In genomic region chr2:55111570-55112228, GRCh38 we compare ENCODE assay signal across 1 cellular context.
TF ChIP-seq lines count a peak whose summit lies in the region.

No MANE protein-coding gene starts in this region.

TF ChIP-seq in HepG2, 621 proteins besides CTCF, POLR2A, EP300 and RAD21 (continued from another document and continues in another):
- TF ChIP-seq, protein P1, sequence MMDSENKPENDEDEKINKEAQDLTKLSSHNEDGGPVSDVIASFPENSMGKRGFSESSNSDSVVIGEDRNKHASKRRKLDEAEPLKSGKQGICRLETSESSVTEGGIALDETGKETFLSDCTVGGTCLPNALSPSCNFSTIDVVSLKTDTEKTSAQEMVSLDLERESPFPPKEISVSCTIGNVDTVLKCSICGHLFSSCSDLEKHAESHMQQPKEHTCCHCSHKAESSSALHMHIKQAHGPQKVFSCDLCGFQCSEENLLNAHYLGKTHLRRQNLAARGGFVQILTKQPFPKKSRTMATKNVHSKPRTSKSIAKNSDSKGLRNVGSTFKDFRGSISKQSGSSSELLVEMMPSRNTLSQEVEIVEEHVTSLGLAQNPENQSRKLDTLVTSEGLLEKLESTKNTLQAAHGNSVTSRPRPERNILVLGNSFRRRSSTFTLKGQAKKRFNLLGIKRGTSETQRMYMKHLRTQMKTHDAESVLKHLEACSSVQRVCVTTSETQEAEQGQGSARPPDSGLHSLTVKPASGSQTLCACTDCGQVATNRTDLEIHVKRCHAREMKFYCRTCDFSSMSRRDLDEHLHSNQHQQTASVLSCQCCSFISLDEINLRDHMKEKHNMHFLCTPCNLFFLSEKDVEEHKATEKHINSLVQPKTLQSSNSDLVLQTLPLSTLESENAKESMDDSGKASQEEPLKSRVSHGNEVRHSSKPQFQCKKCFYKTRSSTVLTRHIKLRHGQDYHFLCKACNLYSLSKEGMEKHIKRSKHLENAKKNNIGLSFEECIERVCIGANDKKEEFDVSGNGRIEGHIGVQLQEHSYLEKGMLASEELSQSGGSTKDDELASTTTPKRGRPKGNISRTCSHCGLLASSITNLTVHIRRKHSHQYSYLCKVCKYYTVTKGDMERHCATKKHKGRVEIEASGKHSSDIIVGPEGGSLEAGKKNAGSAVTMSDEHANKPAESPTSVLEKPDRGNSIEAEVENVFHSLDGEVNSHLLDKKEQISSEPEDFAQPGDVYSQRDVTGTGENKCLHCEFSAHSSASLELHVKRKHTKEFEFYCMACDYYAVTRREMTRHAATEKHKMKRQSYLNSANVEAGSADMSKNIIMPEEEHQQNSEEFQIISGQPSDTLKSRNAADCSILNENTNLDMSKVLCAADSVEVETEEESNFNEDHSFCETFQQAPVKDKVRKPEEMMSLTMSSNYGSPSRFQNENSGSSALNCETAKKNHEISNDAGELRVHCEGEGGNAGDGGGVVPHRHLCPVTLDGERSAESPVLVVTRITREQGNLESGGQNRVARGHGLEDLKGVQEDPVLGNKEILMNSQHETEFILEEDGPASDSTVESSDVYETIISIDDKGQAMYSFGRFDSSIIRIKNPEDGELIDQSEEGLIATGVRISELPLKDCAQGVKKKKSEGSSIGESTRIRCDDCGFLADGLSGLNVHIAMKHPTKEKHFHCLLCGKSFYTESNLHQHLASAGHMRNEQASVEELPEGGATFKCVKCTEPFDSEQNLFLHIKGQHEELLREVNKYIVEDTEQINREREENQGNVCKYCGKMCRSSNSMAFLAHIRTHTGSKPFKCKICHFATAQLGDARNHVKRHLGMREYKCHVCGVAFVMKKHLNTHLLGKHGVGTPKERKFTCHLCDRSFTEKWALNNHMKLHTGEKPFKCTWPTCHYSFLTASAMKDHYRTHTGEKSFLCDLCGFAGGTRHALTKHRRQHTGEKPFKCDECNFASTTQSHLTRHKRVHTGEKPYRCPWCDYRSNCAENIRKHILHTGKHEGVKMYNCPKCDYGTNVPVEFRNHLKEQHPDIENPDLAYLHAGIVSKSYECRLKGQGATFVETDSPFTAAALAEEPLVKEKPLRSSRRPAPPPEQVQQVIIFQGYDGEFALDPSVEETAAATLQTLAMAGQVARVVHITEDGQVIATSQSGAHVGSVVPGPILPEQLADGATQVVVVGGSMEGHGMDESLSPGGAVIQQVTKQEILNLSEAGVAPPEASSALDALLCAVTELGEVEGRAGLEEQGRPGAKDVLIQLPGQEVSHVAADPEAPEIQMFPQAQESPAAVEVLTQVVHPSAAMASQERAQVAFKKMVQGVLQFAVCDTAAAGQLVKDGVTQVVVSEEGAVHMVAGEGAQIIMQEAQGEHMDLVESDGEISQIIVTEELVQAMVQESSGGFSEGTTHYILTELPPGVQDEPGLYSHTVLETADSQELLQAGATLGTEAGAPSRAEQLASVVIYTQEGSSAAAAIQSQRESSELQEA (CRISPR knock-in tag; IDR thresholded peaks at IDR 0.05; ENCODE audit: not compliant biosample characterization) = no peak
- TF ChIP-seq ZGPAT (CRISPR knock-in tag; IDR thresholded peaks at IDR 0.05) (peak; percentile 48; the same call in 1 of the 2 replicates), XRCC5 (optimal IDR thresholded peaks at IDR 0.05; ENCODE audit: low read length) (peak; percentile 47), ZNF33A (CRISPR knock-in tag; IDR thresholded peaks at IDR 0.05; ENCODE audit: borderline replicate concordance) (no peak), ZNF382 (CRISPR knock-in tag; IDR thresholded peaks at IDR 0.05; ENCODE audit: borderline replicate concordance) (peak; percentile 67; the same call in 1 of the 2 replicates), ZFP41 (CRISPR knock-in tag; IDR thresholded peaks at IDR 0.05; ENCODE audit: borderline replicate concordance) (0 out of 2 replicates have a peak, but pooled peaks have one; percentile 15), KDM2A (CRISPR knock-in tag; IDR thresholded peaks at IDR 0.05; ENCODE audit: borderline replicate concordance, low read depth) (peak; percentile 16; the same call in 1 of the 2 replicates), ZFX (CRISPR knock-in tag; IDR thresholded peaks at IDR 0.05; ENCODE audit: low read depth) (peak; percentile 68; the same call in 1 of the 2 replicates), ZNF781 (CRISPR knock-in tag; IDR thresholded peaks at IDR 0.05; ENCODE audit: borderline replicate concordance, not compliant biosample characterization) (peak; percentile 43), SALL1 (CRISPR knock-in tag; IDR thresholded peaks at IDR 0.05) (peak; percentile 55), GFI1 (CRISPR knock-in tag; IDR thresholded peaks at IDR 0.05; ENCODE audit: borderline replicate concordance) (0 out of 2 replicates have a peak, but pooled peaks have one; percentile 43), CEBPB (IDR thresholded peaks at IDR 0.05; ENCODE audit: borderline replicate concordance, low read depth, low read length) (peak; percentile 62), ARID5B (CRISPR knock-in tag; IDR thresholded peaks at IDR 0.05) (peak; percentile 64), ZBTB7B (CRISPR knock-in tag; IDR thresholded peaks at IDR 0.05) (peak; percentile 55; the same call in 1 of the 2 replicates), RXRB (CRISPR knock-in tag; IDR thresholded peaks at IDR 0.05; ENCODE audit: borderline replicate concordance) (0 out of 2 replicates have a peak, but pooled peaks have one; percentile 18), NFE2 (CRISPR knock-in tag; IDR thresholded peaks at IDR 0.05) (peak; percentile 90; the same call in 1 of the 2 replicates), ZMAT3 (CRISPR knock-in tag; conservative IDR thresholded peaks at IDR 0.05) (peak; percentile 43; the same call in 1 of the 2 replicates), SAFB2 (CRISPR knock-in tag; IDR thresholded peaks at IDR 0.05; ENCODE audit: borderline replicate concordance, low read depth) (0 out of 2 replicates have a peak, but pooled peaks have one; percentile 49), HMG20A (CRISPR knock-in tag; IDR thresholded peaks at IDR 0.05; ENCODE audit: borderline replicate concordance) (peak; percentile 42; the same call in 1 of the 2 replicates), CEBPG (CRISPR knock-in tag; IDR thresholded peaks at IDR 0.05) (peak; percentile 50), FOSL1 (CRISPR knock-in tag; IDR thresholded peaks at IDR 0.05; ENCODE audit: borderline replicate concordance) (peak; percentile 56; the same call in 1 of the 2 replicates), ZNF780A (CRISPR knock-in tag; IDR thresholded peaks at IDR 0.05) (no peak), CBX5 (CRISPR knock-in tag; IDR thresholded peaks at IDR 0.05; ENCODE audit: borderline replicate concordance) (peak; percentile 49; the same call in 1 of the 2 replicates)
- TF ChIP-seq, protein P2, sequence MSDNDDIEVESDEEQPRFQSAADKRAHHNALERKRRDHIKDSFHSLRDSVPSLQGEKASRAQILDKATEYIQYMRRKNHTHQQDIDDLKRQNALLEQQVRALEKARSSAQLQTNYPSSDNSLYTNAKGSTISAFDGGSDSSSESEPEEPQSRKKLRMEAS (IDR thresholded peaks at IDR 0.05) = no peak
- TF ChIP-seq, protein P3, sequence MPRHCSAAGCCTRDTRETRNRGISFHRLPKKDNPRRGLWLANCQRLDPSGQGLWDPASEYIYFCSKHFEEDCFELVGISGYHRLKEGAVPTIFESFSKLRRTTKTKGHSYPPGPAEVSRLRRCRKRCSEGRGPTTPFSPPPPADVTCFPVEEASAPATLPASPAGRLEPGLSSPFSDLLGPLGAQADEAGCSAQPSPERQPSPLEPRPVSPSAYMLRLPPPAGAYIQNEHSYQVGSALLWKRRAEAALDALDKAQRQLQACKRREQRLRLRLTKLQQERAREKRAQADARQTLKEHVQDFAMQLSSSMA (CRISPR knock-in tag; IDR thresholded peaks at IDR 0.05) = 0 out of 2 replicates have a peak, but pooled peaks have one; percentile 60
- TF ChIP-seq, protein P4, sequence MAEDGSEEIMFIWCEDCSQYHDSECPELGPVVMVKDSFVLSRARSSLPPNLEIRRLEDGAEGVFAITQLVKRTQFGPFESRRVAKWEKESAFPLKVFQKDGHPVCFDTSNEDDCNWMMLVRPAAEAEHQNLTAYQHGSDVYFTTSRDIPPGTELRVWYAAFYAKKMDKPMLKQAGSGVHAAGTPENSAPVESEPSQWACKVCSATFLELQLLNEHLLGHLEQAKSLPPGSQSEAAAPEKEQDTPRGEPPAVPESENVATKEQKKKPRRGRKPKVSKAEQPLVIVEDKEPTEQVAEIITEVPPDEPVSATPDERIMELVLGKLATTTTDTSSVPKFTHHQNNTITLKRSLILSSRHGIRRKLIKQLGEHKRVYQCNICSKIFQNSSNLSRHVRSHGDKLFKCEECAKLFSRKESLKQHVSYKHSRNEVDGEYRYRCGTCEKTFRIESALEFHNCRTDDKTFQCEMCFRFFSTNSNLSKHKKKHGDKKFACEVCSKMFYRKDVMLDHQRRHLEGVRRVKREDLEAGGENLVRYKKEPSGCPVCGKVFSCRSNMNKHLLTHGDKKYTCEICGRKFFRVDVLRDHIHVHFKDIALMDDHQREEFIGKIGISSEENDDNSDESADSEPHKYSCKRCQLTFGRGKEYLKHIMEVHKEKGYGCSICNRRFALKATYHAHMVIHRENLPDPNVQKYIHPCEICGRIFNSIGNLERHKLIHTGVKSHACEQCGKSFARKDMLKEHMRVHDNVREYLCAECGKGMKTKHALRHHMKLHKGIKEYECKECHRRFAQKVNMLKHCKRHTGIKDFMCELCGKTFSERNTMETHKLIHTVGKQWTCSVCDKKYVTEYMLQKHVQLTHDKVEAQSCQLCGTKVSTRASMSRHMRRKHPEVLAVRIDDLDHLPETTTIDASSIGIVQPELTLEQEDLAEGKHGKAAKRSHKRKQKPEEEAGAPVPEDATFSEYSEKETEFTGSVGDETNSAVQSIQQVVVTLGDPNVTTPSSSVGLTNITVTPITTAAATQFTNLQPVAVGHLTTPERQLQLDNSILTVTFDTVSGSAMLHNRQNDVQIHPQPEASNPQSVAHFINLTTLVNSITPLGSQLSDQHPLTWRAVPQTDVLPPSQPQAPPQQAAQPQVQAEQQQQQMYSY (CRISPR knock-in tag; IDR thresholded peaks at IDR 0.05) = no peak
- TF ChIP-seq, protein P5, sequence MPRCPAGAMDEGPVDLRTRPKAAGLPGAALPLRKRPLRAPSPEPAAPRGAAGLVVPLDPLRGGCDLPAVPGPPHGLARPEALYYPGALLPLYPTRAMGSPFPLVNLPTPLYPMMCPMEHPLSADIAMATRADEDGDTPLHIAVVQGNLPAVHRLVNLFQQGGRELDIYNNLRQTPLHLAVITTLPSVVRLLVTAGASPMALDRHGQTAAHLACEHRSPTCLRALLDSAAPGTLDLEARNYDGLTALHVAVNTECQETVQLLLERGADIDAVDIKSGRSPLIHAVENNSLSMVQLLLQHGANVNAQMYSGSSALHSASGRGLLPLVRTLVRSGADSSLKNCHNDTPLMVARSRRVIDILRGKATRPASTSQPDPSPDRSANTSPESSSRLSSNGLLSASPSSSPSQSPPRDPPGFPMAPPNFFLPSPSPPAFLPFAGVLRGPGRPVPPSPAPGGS (CRISPR knock-in tag; IDR thresholded peaks at IDR 0.05) = no peak
- TF ChIP-seq, protein P6, sequence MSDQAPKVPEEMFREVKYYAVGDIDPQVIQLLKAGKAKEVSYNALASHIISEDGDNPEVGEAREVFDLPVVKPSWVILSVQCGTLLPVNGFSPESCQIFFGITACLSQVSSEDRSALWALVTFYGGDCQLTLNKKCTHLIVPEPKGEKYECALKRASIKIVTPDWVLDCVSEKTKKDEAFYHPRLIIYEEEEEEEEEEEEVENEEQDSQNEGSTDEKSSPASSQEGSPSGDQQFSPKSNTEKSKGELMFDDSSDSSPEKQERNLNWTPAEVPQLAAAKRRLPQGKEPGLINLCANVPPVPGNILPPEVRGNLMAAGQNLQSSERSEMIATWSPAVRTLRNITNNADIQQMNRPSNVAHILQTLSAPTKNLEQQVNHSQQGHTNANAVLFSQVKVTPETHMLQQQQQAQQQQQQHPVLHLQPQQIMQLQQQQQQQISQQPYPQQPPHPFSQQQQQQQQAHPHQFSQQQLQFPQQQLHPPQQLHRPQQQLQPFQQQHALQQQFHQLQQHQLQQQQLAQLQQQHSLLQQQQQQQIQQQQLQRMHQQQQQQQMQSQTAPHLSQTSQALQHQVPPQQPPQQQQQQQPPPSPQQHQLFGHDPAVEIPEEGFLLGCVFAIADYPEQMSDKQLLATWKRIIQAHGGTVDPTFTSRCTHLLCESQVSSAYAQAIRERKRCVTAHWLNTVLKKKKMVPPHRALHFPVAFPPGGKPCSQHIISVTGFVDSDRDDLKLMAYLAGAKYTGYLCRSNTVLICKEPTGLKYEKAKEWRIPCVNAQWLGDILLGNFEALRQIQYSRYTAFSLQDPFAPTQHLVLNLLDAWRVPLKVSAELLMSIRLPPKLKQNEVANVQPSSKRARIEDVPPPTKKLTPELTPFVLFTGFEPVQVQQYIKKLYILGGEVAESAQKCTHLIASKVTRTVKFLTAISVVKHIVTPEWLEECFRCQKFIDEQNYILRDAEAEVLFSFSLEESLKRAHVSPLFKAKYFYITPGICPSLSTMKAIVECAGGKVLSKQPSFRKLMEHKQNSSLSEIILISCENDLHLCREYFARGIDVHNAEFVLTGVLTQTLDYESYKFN (CRISPR knock-in tag; conservative IDR thresholded peaks at IDR 0.05) = 0 out of 2 replicates have a peak, but pooled peaks have one; percentile 26
